In the genomic region with DNA sequence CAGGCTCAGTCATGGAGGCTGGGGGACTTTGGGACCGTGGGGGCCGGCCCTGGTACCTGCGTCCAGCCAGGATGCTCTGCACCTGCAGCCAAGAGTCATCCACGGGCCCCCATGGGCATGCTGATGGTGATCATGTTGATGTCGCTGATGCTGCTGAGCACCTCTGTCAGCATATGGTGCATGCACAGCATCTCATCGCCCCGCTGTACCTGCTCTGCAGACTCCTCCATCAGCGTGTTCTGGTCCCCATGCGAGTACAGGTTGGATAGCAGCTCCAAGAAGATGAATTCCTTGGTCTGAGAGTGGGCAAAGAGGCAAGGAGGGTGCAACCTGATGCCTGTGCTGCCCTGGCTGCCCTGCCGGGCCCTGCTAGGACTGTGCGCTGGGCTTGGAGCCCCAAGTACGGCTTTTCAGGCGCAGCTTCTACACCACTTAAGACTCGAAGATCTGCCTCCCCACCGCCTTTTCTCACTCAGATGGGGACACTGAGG, we compare ENCODE assay signal across 1 cellular context.
TF ChIP-seq lines count a peak whose summit lies in the region.

No MANE protein-coding gene starts in this region.

TF ChIP-seq in H1, 55 proteins besides CTCF, POLR2A, EP300 and RAD21:
- no peak for TF ChIP-seq HDAC6 (IDR thresholded peaks at IDR 0.05; ENCODE audit: low read depth, low read length)
- TF ChIP-seq POLR2AphosphoS5 (IDR thresholded peaks at IDR 0.05; ENCODE audit: low read depth, low read length) = 0 out of 2 replicates have a peak, but pooled peaks have one; percentile 20
